Comparison of ENCODE assay signal across 20 cellular contexts in genomic region chr3:197500812-197501211, GRCh38. TPM values are rescaled to one million over a fixed set of nuclear protein-coding genes. Genes with fewer than 3 reads are reported as not detected.
A peak's percentile ranks its signal among the peaks of the same experiment; 100 is the strongest.
DNase-seq lines count a peak whose midpoint lies in the region; ATAC-seq and TF ChIP-seq lines count a peak whose summit lies in the region.
"Had no signal": no experiment of that assay in that cellular context is flagged by ENCODE, and none has a peak within 500 bp of the region (broad histone marks: within the 10 kb centered on the region; RNA-seq: fewer than 3 reads in every experiment).

No MANE protein-coding gene starts in this region.

- no TSS peak for BruUV-seq in PC-3 (replicated peaks; lab: Mats Ljungman, UMichigan)

- H3K9me3 ChIP-seq in PC-3 (ENCODE audit: low read length) (no peaks in the 10 kb centered on the region), osteoblast (ENCODE audit: low read depth, low read length) (no peaks in the 10 kb centered on the region)

- H3F3A ChIP-seq in PC-3 (ENCODE audit: low read length, unreplicated experiment): no peaks in the 10 kb centered on the region

- DNase-seq in NCI-H345 (lab: John Stamatoyannopoulos, UW) (peak; percentile 21), NCI-H345 treated with DMSO at 0.1 percent for 48 hours (lab: John Stamatoyannopoulos, UW; ENCODE audit: unreplicated experiment) (no peak), PC-3 (peak; percentile 34), epithelial cell of prostate (ENCODE audit: low read depth, low spot score) (no peak), osteoblast (ENCODE audit: insufficient read length, low spot score, missing footprints) (no peak), DMS153 treated with DMSO at 0.1 percent for 48 hours (lab: John Stamatoyannopoulos, UW; ENCODE audit: unreplicated experiment) (no peak), EL (no peak)
- no peak for DNase-seq in stimulated activated naive CD8-positive, alpha-beta T cell treated with anti-CD3 and anti-CD28 coated beads, Interleukin-15, Interleukin-2, amounts not matched to agents 100 U/mL and 50 U/mL, for 24 hours
- DNase-seq: 8988T; CD4-positive, alpha-beta T cell; DMS153; H9; NCI-H1048; NCI-H1436 treated with DMSO at 0.1 percent for 48 hours; NCI-H2029 treated with DMSO at 0.1 percent for 48 hours; NCI-H510A; NCI-H774; Right ventricle myocardium superior had no signal

- H3K4me3 ChIP-seq in PC-3 (ENCODE audit: low read length) (no peak overlapping the region), osteoblast (ENCODE audit: insufficient read depth, low read length) (no peak overlapping the region)
- H3K4me3 ChIP-seq: K562, SK-N-MC had no signal

- CTCF ChIA-PET in PC-3 (lab: Charles Lee): interaction anchor here (0.5 to 0.9 kb wide), 3 partner anchors 47 to 286 kb away, joined by 3 to 5 read pairs (median 4); no protein-coding TSS in a partner anchor

- ATAC-seq in PC-3: no peak
- no peak for ATAC-seq in stimulated activated naive CD8-positive, alpha-beta T cell treated with anti-CD3 and anti-CD28 coated beads, Interleukin-15, Interleukin-2, amounts not matched to agents 100 U/mL and 50 U/mL, for 24 hours

- H3K27ac ChIP-seq in PC-3 (ENCODE audit: low read length): peak overlapping the region; percentile 61
- H3K27ac ChIP-seq in epithelial cell of prostate: peak overlapping the region; percentile 72
- H3K27ac ChIP-seq in osteoblast (ENCODE audit: low read depth, low read length): no peak overlapping the region
- H3K27ac ChIP-seq: SK-N-MC had no signal

- H3K4me2 ChIP-seq in PC-3 (ENCODE audit: low read length) (no peak overlapping the region), osteoblast (ENCODE audit: insufficient read depth, low read length) (no peak overlapping the region)

- no peaks in the 10 kb centered on the region for H3K9me2 ChIP-seq in PC-3 (replicated peaks; ENCODE audit: low read length)

- no peaks in the 10 kb centered on the region for H3K36me3 ChIP-seq in PC-3 (ENCODE audit: low read depth, low read length)
- H3K36me3 ChIP-seq in osteoblast (ENCODE audit: insufficient read depth, low read length): no peaks in the 10 kb centered on the region

- TF ChIP-seq CTCF in PC-3 (conservative IDR thresholded peaks at IDR 0.05; ENCODE audit: low read depth, low read length): no peak
- no peak for TF ChIP-seq CTCF in osteoblast (IDR thresholded peaks at IDR 0.05; ENCODE audit: extremely low read depth, low read depth, low read length)

- intact Hi-C loops in PC-3 (cut with micrococcal nuclease): loop anchor here (5.0 kb wide), 2 partner anchors 34 to 129 kb away; no protein-coding TSS in a partner anchor

- H4K20me1 ChIP-seq in PC-3 (ENCODE audit: low read length) (no peaks in the 10 kb centered on the region), osteoblast (ENCODE audit: insufficient read depth, low read length) (no peaks in the 10 kb centered on the region)

- no peak overlapping the region for H3K9ac ChIP-seq in PC-3 (ENCODE audit: low read length)

- H2AFZ ChIP-seq in PC-3 (ENCODE audit: low read length) (no peak overlapping the region), osteoblast (ENCODE audit: low read length) (peak overlapping the region; percentile 58)

- POLR2A ChIA-PET in PC-3 (lab: Charles Lee; ENCODE audit: unreplicated experiment): no interaction called here

- no peaks in the 10 kb centered on the region for H3K79me2 ChIP-seq in PC-3 (ENCODE audit: low read length)
- no peaks in the 10 kb centered on the region for H3K79me2 ChIP-seq in osteoblast (ENCODE audit: insufficient read depth, low read length)

- H3K27me3 ChIP-seq in PC-3 (ENCODE audit: low read length) (no peaks in the 10 kb centered on the region), osteoblast (ENCODE audit: insufficient read depth, low read length) (no peaks in the 10 kb centered on the region)

- H3K4me1 ChIP-seq in PC-3 (ENCODE audit: insufficient read depth, low read length) (peaks cover 30% of the 10 kb centered on the region), osteoblast (ENCODE audit: insufficient read depth, low read length) (peaks cover 15% of the 10 kb centered on the region)

RNA-seq across cellular contexts. Expression of gene BDH1, which starts 55.0 kb away (rescaled TPM):
- total RNA-seq in PC-3 (2014; rRNA removed) (10.6 and 14.1 TPM in 2 replicates), osteoblast (5.6 and 5.8 TPM in 2 replicates)

Comparison
In these comparisons a context has a peak if more than half of its experiments do, and no peak if none do; other contexts are left out.
1. DNase-seq: peak in NCI-H345 (single experiment) and PC-3 (single experiment); none in NCI-H345 treated with DMSO at 0.1 percent for 48 hours (single experiment), epithelial cell of prostate (single experiment), osteoblast (single experiment), stimulated activated naive CD8-positive, alpha-beta T cell treated with anti-CD3 and anti-CD28 coated beads, Interleukin-15, Interleukin-2, amounts not matched to agents 100 U/mL and 50 U/mL, for 24 hours (single experiment), DMS153 treated with DMSO at 0.1 percent for 48 hours (single experiment) and EL (single experiment).